In the genomic region with DNA sequence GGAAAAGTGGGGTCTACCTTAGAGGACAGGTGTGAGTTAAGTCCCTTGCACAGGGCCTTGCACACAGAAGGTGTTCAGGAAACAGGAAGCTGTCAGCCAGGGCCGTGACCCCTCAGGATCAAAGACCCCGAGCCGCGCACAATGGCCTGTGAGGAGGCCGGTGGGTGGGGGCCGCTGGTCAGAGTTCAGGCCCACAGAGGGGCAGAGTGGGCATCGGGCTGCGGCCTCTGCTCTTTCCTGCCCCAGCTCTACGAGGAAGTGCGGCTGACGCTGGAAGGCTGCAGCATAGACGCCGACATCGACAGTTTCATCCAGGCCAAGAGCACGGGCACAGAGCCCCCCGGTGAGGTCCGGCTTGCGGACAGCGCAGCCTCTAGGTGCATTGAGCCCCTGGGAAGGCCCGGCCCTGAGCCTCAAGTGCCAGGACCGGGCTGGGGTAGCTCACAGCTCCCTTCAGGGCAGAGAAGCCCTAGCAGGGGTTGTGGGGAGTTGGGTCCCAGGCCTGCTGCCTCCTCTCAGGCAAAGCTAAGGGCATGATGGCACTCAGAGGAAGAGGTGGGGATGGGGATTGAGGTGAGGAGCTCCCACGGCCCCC, we compare ENCODE assay signal across 10 cellular contexts. TPM values are rescaled to one million over a fixed set of nuclear protein-coding genes. Genes with fewer than 3 reads are reported as not detected.
DNase-seq lines count a peak whose midpoint lies in the region; ATAC-seq, FAIRE-seq and TF ChIP-seq lines count a peak whose summit lies in the region.
"Had no signal": no experiment of that assay in that cellular context is flagged by ENCODE, and none has a peak within 500 bp of the region (broad histone marks: within the 10 kb centered on the region; RNA-seq: fewer than 3 reads in every experiment).

No MANE protein-coding gene starts in this region.

- DNase-seq in Right ventricle myocardium superior (peak; percentile 34), Right ventricle myocardium inferior (ENCODE audit: missing footprints) (no peak), mucosa of gallbladder (ENCODE audit: low spot score) (peak; percentile 10), transverse colon (peak; percentile 7), RCC 7860 (ENCODE audit: low spot score) (no peak), GM13977 (ENCODE audit: low spot score) (no peak), LoVo (ENCODE audit: low spot score) (no peak)
- DNase-seq in activated naive CD4-positive, alpha-beta T cell treated with anti-CD3 and anti-CD28 coated beads, Interleukin-2, amount 50 U/mL, for 72 hours (ENCODE audit: low spot score in 2 of 2): peak in 1 of 2 donors; percentile 54

- TF ChIP-seq CTCF in transverse colon (IDR thresholded peaks at IDR 0.05) (no peak), GM13977 (IDR thresholded peaks at IDR 0.05; ENCODE audit: extremely low read depth, insufficient read depth, missing control alignments) (no peak)

- H3K27ac ChIP-seq in transverse colon: no peak overlapping the region

- ATAC-seq in Right ventricle myocardium superior (ENCODE audit: poor library complexity): no peak
- no peak for ATAC-seq in Right ventricle myocardium inferior
- ATAC-seq in activated naive CD4-positive, alpha-beta T cell treated with anti-CD3 and anti-CD28 coated beads, Interleukin-2, amount 50 U/mL, for 72 hours: no peak

- no peak overlapping the region for H3K4me3 ChIP-seq in transverse colon

- no peaks in the 10 kb centered on the region for H3K9me3 ChIP-seq in transverse colon

- TF ChIP-seq POLR2A in transverse colon (IDR thresholded peaks at IDR 0.05): no peak

- H3K36me3 ChIP-seq in transverse colon: no peaks in the 10 kb centered on the region

- peaks cover 5 to 33% (median 20%) of the 10 kb centered on the region in 4 donors for H3K4me1 ChIP-seq in transverse colon

- peaks cover 6% of the 10 kb centered on the region for H3K27me3 ChIP-seq in transverse colon

- no peak for TF ChIP-seq EP300 in transverse colon (IDR thresholded peaks at IDR 0.05; ENCODE audit: low read depth)

- peak overlapping the region; percentile 18 to 93 for H3K27ac Mint-ChIP-seq in activated naive CD4-positive, alpha-beta T cell treated with anti-CD3 and anti-CD28 coated beads, Interleukin-2, amount 50 U/mL, for 72 hours

- intact Hi-C loops in Right ventricle myocardium superior (cut with DNase I) (no loop called here), Right ventricle myocardium inferior (cut with DNase I) (no loop called here), transverse colon (cut with DNase I; ENCODE audit: low total_unique reads) (no loop called here)

- peaks cover 12 to 26% of the 10 kb centered on the region in 2 donors for H3K36me3 Mint-ChIP-seq in activated naive CD4-positive, alpha-beta T cell treated with anti-CD3 and anti-CD28 coated beads, Interleukin-2, amount 50 U/mL, for 72 hours

- FAIRE-seq in RCC 7860 (lab: Jason Lieb, UNC): no peak
- FAIRE-seq: colon had no signal

- WGBS in transverse colon (ENCODE audit: low coverage in 1 of 2), 2 donors: 91% methylated on average over 21 of the region's 22 CpGs; no CpG with 5 or more reads in 1 of the 2 donors

- in situ Hi-C loops in transverse colon (cut with MboI; ENCODE audit: low pct_ligation_motif_present in 1 of 4, low pct_unique_long_range_greater_than_20kb in 1 of 4, low sequenced_read_pairs in 3 of 4): no loop called here
- in situ Hi-C loops in GM13977 (cut with MboI; ENCODE audit: low pct_unique_long_range_greater_than_20kb, low sequenced_read_pairs, unreplicated experiment): no loop called here

- no peaks in the 10 kb centered on the region for H3K9me3 Mint-ChIP-seq in activated naive CD4-positive, alpha-beta T cell treated with anti-CD3 and anti-CD28 coated beads, Interleukin-2, amount 50 U/mL, for 72 hours

RNA-seq across cellular contexts. Expression of a gene that starts 37.2 kb away (rescaled TPM):
- total RNA-seq in Right ventricle myocardium superior (5.0 TPM), Right ventricle myocardium inferior (4.5 TPM), mucosa of gallbladder (16.3 TPM), transverse colon (10 to 100 TPM in 1 of 4 donors, 1 to 10 TPM in 3; 1.4 to 35.2 (median 8.7) TPM)
- total RNA-seq in activated naive CD4-positive, alpha-beta T cell treated with anti-CD3 and anti-CD28 coated beads, Interleukin-2, amount 50 U/mL, for 72 hours: 100 to 1,000 TPM in 1 of 2 donors, 10 to 100 TPM in 1; 95.5 to 149 TPM
- total RNA-seq: LHCN-M2 had no signal

RNA-seq across cellular contexts. Expression of a gene that starts 38.8 kb away (rescaled TPM):
- total RNA-seq in Right ventricle myocardium superior (85.2 TPM), Right ventricle myocardium inferior (98.3 TPM), mucosa of gallbladder (430 TPM), transverse colon (1,000 to 10,000 TPM in 1 of 4 donors, 100 to 1,000 TPM in 3; 365 to 1,069 (median 676) TPM)
- 10 to 100 TPM in 1 of 2 donors, 1 to 10 TPM in 1; 6.9 to 27.1 TPM for total RNA-seq in activated naive CD4-positive, alpha-beta T cell treated with anti-CD3 and anti-CD28 coated beads, Interleukin-2, amount 50 U/mL, for 72 hours

Comparison
In these comparisons a context has a peak if more than half of its experiments do, and no peak if none do; other contexts are left out.
1. DNase-seq: peak in Right ventricle myocardium superior (single experiment), mucosa of gallbladder (single experiment) and transverse colon (single experiment); none in Right ventricle myocardium inferior (single experiment), RCC 7860 (single experiment), GM13977 (single experiment) and LoVo (single experiment).